Comparison of ENCODE assay signal across 24 cellular contexts in genomic region chr4:47068986-47069385, GRCh38. TPM values are rescaled to one million over a fixed set of nuclear protein-coding genes. Genes with fewer than 3 reads are reported as not detected.
"Had no signal": no experiment of that assay in that cellular context is flagged by ENCODE, and none has a peak within 500 bp of the region (broad histone marks: within the 10 kb centered on the region; RNA-seq: fewer than 3 reads in every experiment).

No MANE protein-coding gene starts in this region.

- ATAC-seq: gastroesophageal sphincter; heart left ventricle; mucosa of descending colon; naive thymus-derived CD4-positive, alpha-beta T cell; psoas muscle; right cardiac atrium; stimulated activated naive CD8-positive, alpha-beta T cell treated with anti-CD3 and anti-CD28 coated beads, Interleukin-15, amount 100 ng/mL, for 72 hours had no signal

- H3K36me3 Mint-ChIP-seq: memory B cell had no signal

- DNase-seq: activated CD4-positive, CD25-positive, alpha-beta regulatory T cell treated with anti-CD3 and anti-CD28 coated beads, Interleukin-2, amount 50 U/mL, for 72 hours; activated CD8-positive, alpha-beta memory T cell treated with anti-CD3 and anti-CD28 coated beads for 24 hours; activated CD8-positive, alpha-beta memory T cell treated with anti-CD3 and anti-CD28 coated beads, Interleukin-2, amount 50 U/mL, for 48 hours; activated effector memory CD4-positive, alpha-beta T cell treated with anti-CD3 and anti-CD28 coated beads, Interleukin-2, amount 50 U/mL, for 16 hours; activated naive CD4-positive, alpha-beta T cell treated with anti-CD3 and anti-CD28 coated beads, Interleukin-2, amount 50 U/mL, for 16 hours; activated T-cell treated with anti-CD3 and anti-CD28 coated beads, Interleukin-2, amount 50 U/mL, for 48 hours; central memory CD4-positive, alpha-beta T cell; dorsolateral prefrontal cortex; endodermal cell; heart left ventricle; kidney glomerular epithelial cell; mucosa of descending colon; naive thymus-derived CD4-positive, alpha-beta T cell; ovary; psoas muscle; right cardiac atrium; stimulated activated naive CD8-positive, alpha-beta T cell treated with anti-CD3 and anti-CD28 coated beads, Interleukin-15, amount 100 ng/mL, for 72 hours; trophoblast cell had no signal

- H3K4me1 Mint-ChIP-seq: endodermal cell; memory B cell; naive thymus-derived CD4-positive, alpha-beta T cell; stimulated activated naive CD8-positive, alpha-beta T cell treated with anti-CD3 and anti-CD28 coated beads, Interleukin-15, amount 100 ng/mL, for 72 hours had no signal

- H3K4me3 Mint-ChIP-seq: endodermal cell; memory B cell; naive thymus-derived CD4-positive, alpha-beta T cell; stimulated activated naive CD8-positive, alpha-beta T cell treated with anti-CD3 and anti-CD28 coated beads, Interleukin-15, amount 100 ng/mL, for 72 hours; T-helper 1 cell treated with Interleukin-12 subunit alpha and Interleukin-12 subunit beta and Interleukin-4 antibody, amounts not matched to agents 30 μg/mL and 1 μg/mL, for 36 hours had no signal

- H3K27ac Mint-ChIP-seq: endodermal cell; memory B cell; naive thymus-derived CD4-positive, alpha-beta T cell; stimulated activated naive CD8-positive, alpha-beta T cell treated with anti-CD3 and anti-CD28 coated beads, Interleukin-15, amount 100 ng/mL, for 72 hours; T-helper 1 cell treated with Interleukin-12 subunit alpha and Interleukin-12 subunit beta and Interleukin-4 antibody, amounts not matched to agents 30 μg/mL and 1 μg/mL, for 36 hours had no signal

- H3K9me3 Mint-ChIP-seq: endodermal cell had no signal

- H3K4me3 ChIP-seq: ascending aorta, dorsolateral prefrontal cortex, gastroesophageal sphincter, heart left ventricle, mucosa of descending colon, ovary, psoas muscle, skin epidermis, vagina had no signal

RNA-seq across cellular contexts. Expression of gene GABRB1, which starts 37.6 kb away (rescaled TPM):
- total RNA-seq: endodermal cell; gastroesophageal sphincter; naive thymus-derived CD4-positive, alpha-beta T cell; psoas muscle; vagina had no signal
